16 cellular contexts compared by ENCODE assay signal in the genomic region with DNA sequence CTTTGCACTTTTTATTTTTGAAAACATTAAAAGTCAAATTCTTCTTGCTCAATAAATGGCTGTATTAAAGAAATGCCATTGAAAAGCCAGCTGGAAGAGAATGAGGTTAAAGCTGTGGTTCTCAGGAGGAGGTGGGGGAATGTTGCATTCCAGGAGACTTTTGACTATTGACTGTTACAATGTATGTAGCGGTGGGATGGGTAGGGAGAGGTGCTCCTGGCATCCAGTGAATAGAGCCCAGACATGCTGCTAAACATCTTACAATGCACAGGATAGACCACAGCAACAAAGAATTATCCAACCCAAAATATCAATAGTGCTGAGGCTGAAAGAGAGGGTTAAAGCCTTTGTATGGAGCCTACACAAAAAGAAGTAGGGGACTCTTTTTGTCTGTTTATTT.
"Had no signal": no experiment of that assay in that cellular context is flagged by ENCODE, and none has a peak within 500 bp of the region (broad histone marks: within the 10 kb centered on the region; RNA-seq: fewer than 3 reads in every experiment).

No MANE protein-coding gene starts in this region.

- H3K4me3 Mint-ChIP-seq: dendritic cell treated with granulocyte-macrophage colony-stimulating factor and Interleukin-4, amounts not matched to agents 40 ng/mL and 50 ng/mL, for 4 days; naive thymus-derived CD8-positive, alpha-beta T cell had no signal

- H3K36me3 Mint-ChIP-seq: naive thymus-derived CD8-positive, alpha-beta T cell had no signal

- H3K4me1 ChIP-seq: esophagus squamous epithelium, gastroesophageal sphincter, pancreas had no signal

- H3K4me3 ChIP-seq: esophagus squamous epithelium, gastroesophageal sphincter, mucosa of descending colon, pancreas had no signal

- H3K9me3 ChIP-seq: esophagus squamous epithelium, gastroesophageal sphincter, mucosa of descending colon, pancreas had no signal

- ATAC-seq: gastroesophageal sphincter; mucosa of descending colon; naive thymus-derived CD8-positive, alpha-beta T cell; pancreas; right cardiac atrium had no signal

- H3K36me3 ChIP-seq: esophagus squamous epithelium, gastroesophageal sphincter, pancreas had no signal

- H3K27me3 ChIP-seq: esophagus squamous epithelium, gastroesophageal sphincter, pancreas had no signal

- H3K27ac Mint-ChIP-seq: dendritic cell treated with granulocyte-macrophage colony-stimulating factor and Interleukin-4, amounts not matched to agents 40 ng/mL and 50 ng/mL, for 4 days; naive thymus-derived CD8-positive, alpha-beta T cell; progenitor cell of endocrine pancreas had no signal

- H3K27me3 Mint-ChIP-seq: dendritic cell treated with granulocyte-macrophage colony-stimulating factor and Interleukin-4, amounts not matched to agents 40 ng/mL and 50 ng/mL, for 4 days; naive thymus-derived CD8-positive, alpha-beta T cell; progenitor cell of endocrine pancreas had no signal

- H3K9me3 Mint-ChIP-seq: dendritic cell treated with granulocyte-macrophage colony-stimulating factor and Interleukin-4, amounts not matched to agents 40 ng/mL and 50 ng/mL, for 4 days had no signal

- H3K4me1 Mint-ChIP-seq: naive thymus-derived CD8-positive, alpha-beta T cell had no signal

- DNase-seq: esophagus squamous epithelium; foreskin fibroblast; glutamatergic neuron; kidney glomerular epithelial cell; mucosa of descending colon; naive thymus-derived CD8-positive, alpha-beta T cell; occipital lobe; pancreas; right cardiac atrium; small intestine; stimulated activated CD4-positive, alpha-beta T cell treated with anti-CD3 and anti-CD28 coated beads, Interleukin-12 subunit alpha, Interleukin-12 subunit beta, amount 100 ng/mL, for 4 hours; stimulated activated naive CD4-positive, alpha-beta T cell treated with Interleukin-2 at 50 U/mL for 16 hours; trophoblast cell had no signal

- H3K27ac ChIP-seq: esophagus squamous epithelium, gastroesophageal sphincter, pancreas had no signal
